Comparison of ENCODE assay signal across 13 cellular contexts in genomic region chr2:61014805-61015204, GRCh38. TPM values are rescaled to one million over a fixed set of nuclear protein-coding genes. Genes with fewer than 3 reads are reported as not detected.
DNase-seq lines count a peak whose midpoint lies in the region; ATAC-seq, FAIRE-seq and TF ChIP-seq lines count a peak whose summit lies in the region.
"Had no signal": no experiment of that assay in that cellular context is flagged by ENCODE, and none has a peak within 500 bp of the region (broad histone marks: within the 10 kb centered on the region; RNA-seq: fewer than 3 reads in every experiment).

No MANE protein-coding gene starts in this region.

- no peak for DNase-seq in activated CD8-positive, alpha-beta T cell treated with anti-CD3 and anti-CD28 coated beads for 36 hours
- no peak for DNase-seq in activated CD8-positive, alpha-beta T cell treated with anti-CD3 and anti-CD28 coated beads, Interleukin-2, amount 10 ng/mL, durations not matched to agents 7 days and 5 days
- DNase-seq in PC-9, result peak in 1 of 2 experiments; percentile 95
- no peak for DNase-seq in smooth muscle cell (lab: John Stamatoyannopoulos, UW; ENCODE audit: unreplicated experiment)
- DNase-seq in RCC 7860 (ENCODE audit: low spot score), result no peak
- no peak for DNase-seq in activated CD8-positive, alpha-beta memory T cell treated with anti-CD3 and anti-CD28 coated beads for 24 hours
- DNase-seq: adrenal gland; erythroblast; MV-4-11; NCI-H2107; stimulated activated naive CD8-positive, alpha-beta T cell treated with anti-CD3 and anti-CD28 coated beads, Interleukin-15, Interleukin-2, amounts not matched to agents 100 U/mL and 50 U/mL, for 24 hours had no signal

- intact Hi-C loops in activated CD8-positive, alpha-beta T cell treated with anti-CD3 and anti-CD28 coated beads for 36 hours (cut with micrococcal nuclease), result no loop called here
- intact Hi-C loops in PC-9 (cut with micrococcal nuclease; ENCODE audit: unreplicated experiment), result loop anchor here (5.0 to 10.0 kb wide), 2 partner anchors 52 to 160 kb away; partner anchors contain the start of gene SANBR

- H3K4me1 Mint-ChIP-seq in activated CD8-positive, alpha-beta T cell treated with anti-CD3 and anti-CD28 coated beads for 36 hours (ENCODE audit: low read depth), result peaks cover 34% of the 10 kb centered on the region
- peaks cover 40% of the 10 kb centered on the region for H3K4me1 Mint-ChIP-seq in activated CD8-positive, alpha-beta T cell treated with anti-CD3 and anti-CD28 coated beads, Interleukin-2, amount 10 ng/mL, durations not matched to agents 7 days and 5 days (ENCODE audit: low read depth)

- no peak overlapping the region for H2AFZ ChIP-seq in PC-9
- no peak overlapping the region for H2AFZ ChIP-seq in smooth muscle cell (ENCODE audit: low read depth)

- no peaks in the 10 kb centered on the region for H3K9me3 Mint-ChIP-seq in activated CD8-positive, alpha-beta T cell treated with anti-CD3 and anti-CD28 coated beads for 36 hours
- H3K9me3 Mint-ChIP-seq in activated CD8-positive, alpha-beta T cell treated with anti-CD3 and anti-CD28 coated beads, Interleukin-2, amount 10 ng/mL, durations not matched to agents 7 days and 5 days (ENCODE audit: insufficient read depth), result no peaks in the 10 kb centered on the region

- H3K4me1 ChIP-seq in PC-9 (replicated peaks; ENCODE audit: insufficient read depth), result peaks cover 55% of the 10 kb centered on the region
- peaks cover 23% of the 10 kb centered on the region for H3K4me1 ChIP-seq in smooth muscle cell (ENCODE audit: low read depth)

- WGBS in smooth muscle cell (ENCODE audit: low lambda C conversion rate), result 74% methylated on average over 3 of the region's 3 CpGs

- H3K9me2 ChIP-seq in PC-9 (ENCODE audit: insufficient read depth), result no peaks in the 10 kb centered on the region

- no peaks in the 10 kb centered on the region for H3K27me3 Mint-ChIP-seq in activated CD8-positive, alpha-beta T cell treated with anti-CD3 and anti-CD28 coated beads for 36 hours
- H3K27me3 Mint-ChIP-seq in activated CD8-positive, alpha-beta T cell treated with anti-CD3 and anti-CD28 coated beads, Interleukin-2, amount 10 ng/mL, durations not matched to agents 7 days and 5 days (ENCODE audit: low read depth), result no peaks in the 10 kb centered on the region

- no peak overlapping the region for H3K9ac ChIP-seq in smooth muscle cell (ENCODE audit: low read depth)

- peak overlapping the region; percentile 20 for H3K4me3 Mint-ChIP-seq in activated CD8-positive, alpha-beta T cell treated with anti-CD3 and anti-CD28 coated beads for 36 hours
- no peak overlapping the region for H3K4me3 Mint-ChIP-seq in activated CD8-positive, alpha-beta T cell treated with anti-CD3 and anti-CD28 coated beads, Interleukin-2, amount 10 ng/mL, durations not matched to agents 7 days and 5 days

- H4K20me1 ChIP-seq in PC-9 (ENCODE audit: insufficient read depth), result peaks cover 6% of the 10 kb centered on the region
- peaks cover 12% of the 10 kb centered on the region for H4K20me1 ChIP-seq in smooth muscle cell (ENCODE audit: low read depth)

- H3K4me2 ChIP-seq in PC-9 (peak overlapping the region; percentile 85), smooth muscle cell (no peak overlapping the region)

- H3K27ac Mint-ChIP-seq in activated CD8-positive, alpha-beta T cell treated with anti-CD3 and anti-CD28 coated beads for 36 hours, result no peak overlapping the region
- H3K27ac Mint-ChIP-seq in activated CD8-positive, alpha-beta T cell treated with anti-CD3 and anti-CD28 coated beads, Interleukin-2, amount 10 ng/mL, durations not matched to agents 7 days and 5 days, result no peak overlapping the region

- FAIRE-seq in RCC 7860 (lab: Jason Lieb, UNC), result no peak

- CTCF ChIA-PET in activated CD8-positive, alpha-beta T cell treated with anti-CD3 and anti-CD28 coated beads for 36 hours (lab: Charles Lee), result no interaction called here
- CTCF ChIA-PET in activated CD8-positive, alpha-beta T cell treated with anti-CD3 and anti-CD28 coated beads, Interleukin-2, amount 10 ng/mL, durations not matched to agents 7 days and 5 days (lab: Charles Lee), result no interaction called here
- CTCF ChIA-PET in PC-9 (lab: Charles Lee), result no interaction called here

- H3K27me3 ChIP-seq in PC-9 (ENCODE audit: insufficient read depth, low read depth) (no peaks in the 10 kb centered on the region), smooth muscle cell (ENCODE audit: low read depth) (no peaks in the 10 kb centered on the region)
- H3K27me3 ChIP-seq: adrenal gland had no signal

- ATAC-seq in activated CD8-positive, alpha-beta T cell treated with anti-CD3 and anti-CD28 coated beads for 36 hours, result no peak
- no peak for ATAC-seq in activated CD8-positive, alpha-beta T cell treated with anti-CD3 and anti-CD28 coated beads, Interleukin-2, amount 10 ng/mL, durations not matched to agents 7 days and 5 days
- ATAC-seq in esophagus mucosa (peak; percentile 49), HG02642 (IDR thresholded peaks at IDR 0.05; ENCODE audit: poor library complexity, unreplicated experiment) (no peak)
- ATAC-seq: stimulated activated naive CD8-positive, alpha-beta T cell treated with anti-CD3 and anti-CD28 coated beads, Interleukin-15, Interleukin-2, amounts not matched to agents 100 U/mL and 50 U/mL, for 24 hours had no signal

- H3K36me3 ChIP-seq in PC-9 (ENCODE audit: low read depth) (no peaks in the 10 kb centered on the region), smooth muscle cell (ENCODE audit: low read depth) (no peaks in the 10 kb centered on the region)
- H3K36me3 ChIP-seq: adrenal gland had no signal

- H3K4me3 ChIP-seq in PC-9 (peak overlapping the region; percentile 87; the same call in 1 of the 2 replicates), smooth muscle cell (no peak overlapping the region)
- H3K4me3 ChIP-seq: adrenal gland had no signal

- peak overlapping the region; percentile 98 for H3K27ac ChIP-seq in PC-9
- H3K27ac ChIP-seq in smooth muscle cell (ENCODE audit: low read depth), result peak overlapping the region; percentile 7
- H3K27ac ChIP-seq: adrenal gland had no signal

- H3K79me2 ChIP-seq in PC-9 (ENCODE audit: low read depth) (peaks cover 46% of the 10 kb centered on the region), smooth muscle cell (ENCODE audit: low read depth) (peaks cover 20% of the 10 kb centered on the region)

- H3F3A ChIP-seq in PC-9 (ENCODE audit: insufficient read depth, low read depth) (peaks cover 69% of the 10 kb centered on the region), smooth muscle cell (ENCODE audit: low read depth) (peaks cover 5% of the 10 kb centered on the region)

- POLR2A ChIA-PET in activated CD8-positive, alpha-beta T cell treated with anti-CD3 and anti-CD28 coated beads for 36 hours (lab: Charles Lee), result no interaction called here
- POLR2A ChIA-PET in activated CD8-positive, alpha-beta T cell treated with anti-CD3 and anti-CD28 coated beads, Interleukin-2, amount 10 ng/mL, durations not matched to agents 7 days and 5 days (lab: Charles Lee), result no interaction called here
- POLR2A ChIA-PET in PC-9 (lab: Charles Lee; ENCODE audit: unreplicated experiment), result no interaction called here

- no peak for TF ChIP-seq CTCF in activated CD8-positive, alpha-beta T cell treated with anti-CD3 and anti-CD28 coated beads for 36 hours (IDR thresholded peaks at IDR 0.05)
- TF ChIP-seq CTCF in PC-9 (conservative IDR thresholded peaks at IDR 0.05), result no peak
- TF ChIP-seq CTCF in smooth muscle cell (IDR thresholded peaks at IDR 0.05; ENCODE audit: borderline replicate concordance, insufficient read depth, poor library complexity, severe bottlenecking), result no peak

- BruUV-seq in PC-9 (replicated peaks; lab: Mats Ljungman, UMichigan), result no TSS peak

- H3K36me3 Mint-ChIP-seq in activated CD8-positive, alpha-beta T cell treated with anti-CD3 and anti-CD28 coated beads for 36 hours (ENCODE audit: low read depth), result no peaks in the 10 kb centered on the region
- peaks cover 2% of the 10 kb centered on the region for H3K36me3 Mint-ChIP-seq in activated CD8-positive, alpha-beta T cell treated with anti-CD3 and anti-CD28 coated beads, Interleukin-2, amount 10 ng/mL, durations not matched to agents 7 days and 5 days (ENCODE audit: low read depth)

- H3K9me3 ChIP-seq in PC-9 (ENCODE audit: insufficient read depth, low read depth) (no peaks in the 10 kb centered on the region), smooth muscle cell (replicated peaks; ENCODE audit: low read depth) (no peaks in the 10 kb centered on the region)

RNA-seq across cellular contexts. Expression of gene PEX13, which starts 2.7 kb away (rescaled TPM):
- 10 to 100 TPM; 15.5 to 16.8 TPM for total RNA-seq in activated CD8-positive, alpha-beta T cell treated with anti-CD3 and anti-CD28 coated beads for 36 hours
- total RNA-seq in activated CD8-positive, alpha-beta T cell treated with anti-CD3 and anti-CD28 coated beads, Interleukin-2, amount 10 ng/mL, durations not matched to agents 7 days and 5 days, result 10 to 100 TPM; 15.5 to 18.6 TPM
- 28.4 and 32.4 TPM in 2 replicates for total RNA-seq in PC-9 (2021)
- 20.4 TPM for total RNA-seq in esophagus mucosa
- 46.0 and 50.2 TPM in 2 replicates for total RNA-seq in smooth muscle cell
- 14.1 and 14.9 TPM in 2 replicates for polyA plus RNA-seq in smooth muscle cell

RNA-seq across cellular contexts. Expression of gene PUS10, which starts 3.2 kb away (rescaled TPM):
- 1 to 10 TPM; 7.9 to 8.7 TPM for total RNA-seq in activated CD8-positive, alpha-beta T cell treated with anti-CD3 and anti-CD28 coated beads for 36 hours
- total RNA-seq in activated CD8-positive, alpha-beta T cell treated with anti-CD3 and anti-CD28 coated beads, Interleukin-2, amount 10 ng/mL, durations not matched to agents 7 days and 5 days, result 1 to 10 TPM; 7.3 to 7.7 TPM
- 4.5 and 5.1 TPM in 2 replicates for total RNA-seq in PC-9 (2021)
- 3.4 TPM for total RNA-seq in esophagus mucosa
- 6.3 and 9.2 TPM in 2 replicates for total RNA-seq in smooth muscle cell
- 3.3 and 3.5 TPM in 2 replicates for polyA plus RNA-seq in smooth muscle cell

RNA-seq across cellular contexts. Expression of gene SANBR, which starts 50.9 kb away (rescaled TPM):
- total RNA-seq in activated CD8-positive, alpha-beta T cell treated with anti-CD3 and anti-CD28 coated beads for 36 hours, result 1 to 10 TPM in 1 of 2 experiments, under 1 TPM in 1; 0.97 to 1.3 TPM
- 10 to 100 TPM in 1 of 2 experiments, 1 to 10 TPM in 1; 8.9 to 10.2 TPM for total RNA-seq in activated CD8-positive, alpha-beta T cell treated with anti-CD3 and anti-CD28 coated beads, Interleukin-2, amount 10 ng/mL, durations not matched to agents 7 days and 5 days
- 12.6 and 13.8 TPM in 2 replicates for total RNA-seq in PC-9 (2021)
- 5.3 TPM for total RNA-seq in esophagus mucosa
- 14.4 and 26.0 TPM in 2 replicates for total RNA-seq in smooth muscle cell
- polyA plus RNA-seq in smooth muscle cell, result 5.8 and 6.1 TPM in 2 replicates
